36 cellular contexts compared by ENCODE assay signal in the genomic region with DNA sequence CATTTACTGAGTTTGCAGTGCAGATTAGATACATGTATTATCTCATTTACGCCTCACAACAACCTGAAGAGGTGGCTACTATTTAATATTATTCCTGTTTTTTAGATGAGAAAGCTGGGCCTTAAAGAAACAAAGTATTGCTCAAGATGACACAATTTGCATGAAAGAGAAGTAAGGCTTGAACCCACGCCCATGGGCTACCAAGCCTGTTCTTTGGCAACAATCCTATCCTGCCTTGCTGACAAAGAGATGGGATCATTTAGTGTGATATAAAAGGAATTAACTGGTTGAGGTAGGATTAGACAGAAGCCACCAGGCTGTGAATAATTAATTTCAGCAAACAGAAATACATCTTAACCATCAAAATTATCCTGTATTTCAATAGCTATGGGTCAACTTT. TPM values are rescaled to one million over a fixed set of nuclear protein-coding genes. Genes with fewer than 3 reads are reported as not detected.
"Had no signal": no experiment of that assay in that cellular context is flagged by ENCODE, and none has a peak within 500 bp of the region (broad histone marks: within the 10 kb centered on the region; RNA-seq: fewer than 3 reads in every experiment).

No MANE protein-coding gene starts in this region.

- DNase-seq: activated B cell treated with CpG ODN at 0.5 μM for 24 hours; activated CD4-positive, alpha-beta T cell treated with anti-CD3 and anti-CD28 coated beads for 48 hours; activated CD4-positive, alpha-beta T cell treated with anti-CD3 and anti-CD28 coated beads, Interleukin-2, amount 50 U/mL, for 1 hour; activated CD4-positive, alpha-beta T cell treated with anti-CD3 and anti-CD28 coated beads, Interleukin-2, amount 50 U/mL, for 48 hours; activated CD8-positive, alpha-beta memory T cell treated with anti-CD3 and anti-CD28 coated beads for 24 hours; activated CD8-positive, alpha-beta T cell treated with anti-CD3 and anti-CD28 coated beads for 36 hours; activated effector memory CD4-positive, alpha-beta T cell treated with Interleukin-2 at 50 U/mL for 16 hours; activated gamma-delta T cell treated with Interleukin-2 at 50 U/mL for 16 hours; activated naive CD4-positive, alpha-beta T cell treated with anti-CD3 and anti-CD28 coated beads, Interleukin-2, amount 50 U/mL, for 16 hours; activated naive CD4-positive, alpha-beta T cell treated with Interleukin-2 at 50 U/mL for 16 hours; activated T-cell treated with anti-CD3 and anti-CD28 coated beads, Interleukin-2, amount 50 U/mL, for 4 hours; amniotic stem cell; anterior cingulate cortex; brain microvascular endothelial cell; dermis blood vessel endothelial cell; effector CD4-positive, alpha-beta T cell; effector memory CD8-positive, alpha-beta T cell; foreskin melanocyte; heart right ventricle; T-helper 1 cell; T-helper 17 cell; T1000; WERI-Rb-1 had no signal

- H3K36me3 Mint-ChIP-seq: activated naive CD8-positive, alpha-beta T cell had no signal

- H3K27me3 Mint-ChIP-seq: activated B cell treated with CpG ODN at 0.5 μM for 24 hours; activated CD8-positive, alpha-beta T cell treated with anti-CD3 and anti-CD28 coated beads for 36 hours; activated naive CD8-positive, alpha-beta T cell had no signal

- H3K4me3 Mint-ChIP-seq: activated B cell treated with CpG ODN at 0.5 μM for 24 hours; activated CD8-positive, alpha-beta T cell treated with anti-CD3 and anti-CD28 coated beads for 36 hours; activated naive CD8-positive, alpha-beta T cell; activated T-cell treated with anti-CD3 and anti-CD28 coated beads, Interleukin-2, amount 50 U/mL, for 4 hours; activated T-helper 17 cell treated with anti-CD3 and anti-CD28 coated beads, Interleukin-2, amount 50 U/mL, for 72 hours; central memory CD8-positive, alpha-beta T cell; effector memory CD8-positive, alpha-beta T cell; T-helper 17 cell; T-helper 2 cell treated with Interferon-gamma antibody and Interleukin-4, amounts not matched to agents 5 μg/mL and 100 μg/mL, for 36 hours had no signal

- ATAC-seq: activated CD4-positive, CD25-positive, alpha-beta regulatory T cell treated with anti-CD3 and anti-CD28 coated beads, Interleukin-2, amount 50 U/mL, for 24 hours; activated CD8-positive, alpha-beta T cell treated with anti-CD3 and anti-CD28 coated beads for 36 hours; activated T-cell treated with anti-CD3 and anti-CD28 coated beads, Interleukin-2, amount 50 U/mL, for 4 hours; activated T-helper 17 cell treated with anti-CD3 and anti-CD28 coated beads, Interleukin-2, amount 50 U/mL, for 72 hours; effector memory CD8-positive, alpha-beta T cell; gastroesophageal sphincter; heart right ventricle; T-helper 17 cell had no signal

- H3K27ac Mint-ChIP-seq: activated B cell treated with CpG ODN at 0.5 μM for 24 hours; activated CD8-positive, alpha-beta T cell treated with anti-CD3 and anti-CD28 coated beads for 36 hours; activated naive CD8-positive, alpha-beta T cell; activated T-helper 17 cell treated with anti-CD3 and anti-CD28 coated beads, Interleukin-2, amount 50 U/mL, for 72 hours; effector memory CD8-positive, alpha-beta T cell; T-helper 17 cell; T-helper 2 cell treated with Interferon-gamma antibody and Interleukin-4, amounts not matched to agents 5 μg/mL and 100 μg/mL, for 36 hours had no signal

- H3K4me3 ChIP-seq: coronary artery, gastroesophageal sphincter, heart right ventricle had no signal

- H3K4me1 Mint-ChIP-seq: activated B cell treated with CpG ODN at 0.5 μM for 24 hours; activated T-helper 17 cell treated with anti-CD3 and anti-CD28 coated beads, Interleukin-2, amount 50 U/mL, for 72 hours; central memory CD8-positive, alpha-beta T cell; T-helper 17 cell had no signal

- H3K9me3 Mint-ChIP-seq: activated B cell treated with CpG ODN at 0.5 μM for 24 hours; activated CD8-positive, alpha-beta T cell treated with anti-CD3 and anti-CD28 coated beads for 36 hours; activated T-cell treated with anti-CD3 and anti-CD28 coated beads, Interleukin-2, amount 50 U/mL, for 4 hours; activated T-helper 17 cell treated with anti-CD3 and anti-CD28 coated beads, Interleukin-2, amount 50 U/mL, for 72 hours; central memory CD8-positive, alpha-beta T cell; effector memory CD8-positive, alpha-beta T cell; T-helper 2 cell treated with Interferon-gamma antibody and Interleukin-4, amounts not matched to agents 5 μg/mL and 100 μg/mL, for 36 hours had no signal

RNA-seq across cellular contexts. Expression of a gene that starts 9.2 kb away (rescaled TPM):
- total RNA-seq: activated B cell treated with CpG ODN at 0.5 μM for 24 hours; activated CD8-positive, alpha-beta T cell treated with anti-CD3 and anti-CD28 coated beads for 36 hours; activated T-cell treated with anti-CD3 and anti-CD28 coated beads, Interleukin-2, amount 50 U/mL, for 4 hours; activated T-helper 17 cell treated with anti-CD3 and anti-CD28 coated beads, Interleukin-2, amount 50 U/mL, for 72 hours; astrocyte; bronchial epithelial cell; cardiac septum; cerebellum; dermis blood vessel endothelial cell; fibroblast of villous mesenchyme; glomerular endothelial cell; heart right ventricle; T-helper 17 cell had no signal
